1 cellular context compared by ENCODE assay signal in genomic region chrX:1391370-1391706, GRCh38.
TF ChIP-seq lines count a peak whose summit lies in the region.

No MANE protein-coding gene starts in this region.

TF ChIP-seq in IMR-90, 13 proteins besides CTCF, POLR2A, EP300 and RAD21 (continued from another document):
- no peak for TF ChIP-seq MXI1 (IDR thresholded peaks at IDR 0.05; ENCODE audit: borderline replicate concordance, low read depth, low read length)
- TF ChIP-seq RCOR1 (IDR thresholded peaks at IDR 0.05; ENCODE audit: insufficient replicate concordance, low read length): no peak
